18 cellular contexts compared by ENCODE assay signal in genomic region chr13:36673352-36673751, GRCh38. TPM values are rescaled to one million over a fixed set of nuclear protein-coding genes. Genes with fewer than 3 reads are reported as not detected.
A peak's percentile ranks its signal among the peaks of the same experiment; 100 is the strongest.
DNase-seq lines count a peak whose midpoint lies in the region; ATAC-seq and TF ChIP-seq lines count a peak whose summit lies in the region.
"Had no signal": no experiment of that assay in that cellular context is flagged by ENCODE, and none has a peak within 500 bp of the region (broad histone marks: within the 10 kb centered on the region; RNA-seq: fewer than 3 reads in every experiment).

No MANE protein-coding gene starts in this region.

- H3K4me2 ChIP-seq in hepatocyte: peak overlapping the region; percentile 95

- ATAC-seq in GM21825 (IDR thresholded peaks at IDR 0.05; ENCODE audit: unreplicated experiment): no peak
- ATAC-seq: T-helper 17 cell had no signal

- H4K20me1 ChIP-seq in hepatocyte (ENCODE audit: insufficient read depth, poor library complexity, severe bottlenecking): no peaks in the 10 kb centered on the region

- H3K4me1 ChIP-seq in HUES64 (ENCODE audit: insufficient read depth, low read length): peaks cover 4% of the 10 kb centered on the region; the same call in 1 of the 2 replicates
- peaks cover 3% of the 10 kb centered on the region for H3K4me1 ChIP-seq in hepatocyte (ENCODE audit: insufficient read depth)
- H3K4me1 ChIP-seq: right lobe of liver, upper lobe of right lung had no signal

- WGBS in HUES64: 65% methylated on average over 11 of the region's 11 CpGs
- 70% methylated on average over 11 of the region's 11 CpGs for WGBS in hepatocyte (ENCODE audit: low lambda C conversion rate, missing lambda C conversion rate)

- H3K36me3 Mint-ChIP-seq in osteocyte (ENCODE audit: unreplicated experiment): no peaks in the 10 kb centered on the region

- TF ChIP-seq CTCF in hepatocyte (IDR thresholded peaks at IDR 0.05; ENCODE audit: poor library complexity) (no peak), osteocyte (IDR thresholded peaks at IDR 0.05) (no peak)

- peaks cover 71% of the 10 kb centered on the region for H3K27me3 ChIP-seq in HUES64 (ENCODE audit: insufficient read depth, low read length)
- H3K27me3 ChIP-seq in hepatocyte: peaks cover 60% of the 10 kb centered on the region

- no peaks in the 10 kb centered on the region for H3K9me3 Mint-ChIP-seq in osteocyte (ENCODE audit: unreplicated experiment)
- H3K9me3 Mint-ChIP-seq: central memory CD8-positive, alpha-beta T cell had no signal

- H3K4me1 Mint-ChIP-seq in osteocyte (ENCODE audit: unreplicated experiment): peaks cover 7% of the 10 kb centered on the region
- H3K4me1 Mint-ChIP-seq: central memory CD8-positive, alpha-beta T cell had no signal

- H2AFZ ChIP-seq in hepatocyte: no peak overlapping the region

- peaks cover 65% of the 10 kb centered on the region for H3K27me3 Mint-ChIP-seq in osteocyte (ENCODE audit: unreplicated experiment)

- H3K4me3 Mint-ChIP-seq in osteocyte (ENCODE audit: unreplicated experiment): peak overlapping the region; percentile 50
- H3K4me3 Mint-ChIP-seq: central memory CD8-positive, alpha-beta T cell; T-helper 17 cell had no signal

- no peaks in the 10 kb centered on the region for H3K79me2 ChIP-seq in hepatocyte

- H3K27ac ChIP-seq in HUES64 (ENCODE audit: low read depth, low read length): no peak overlapping the region
- no peak overlapping the region for H3K27ac ChIP-seq in hepatocyte
- H3K27ac ChIP-seq: right lobe of liver, RWPE1, upper lobe of right lung had no signal

- H3K9me3 ChIP-seq in HUES64 (ENCODE audit: insufficient read depth, low read depth, low read length): no peaks in the 10 kb centered on the region
- H3K9me3 ChIP-seq in hepatocyte (ENCODE audit: low read depth): no peaks in the 10 kb centered on the region
- H3K9me3 ChIP-seq: right lobe of liver, upper lobe of right lung had no signal

- H3K4me3 ChIP-seq in HUES64 (ENCODE audit: low read length) (peak overlapping the region; percentile 62), hepatocyte (no peak overlapping the region)
- H3K4me3 ChIP-seq: right lobe of liver had no signal

- H3K9ac ChIP-seq in HUES64 (ENCODE audit: low read depth, low read length): no peak overlapping the region

- DNase-seq in Ammon's horn (ENCODE audit: low spot score) (peak; percentile 34), hepatocyte (ENCODE audit: low spot score) (no peak), osteocyte (ENCODE audit: extremely low spot score, unreplicated experiment) (no peak), activated gamma-delta T cell treated with Interleukin-2 at 50 U/mL for 16 hours (no peak), AG08396 (ENCODE audit: low spot score) (no peak), T-helper 1 cell (no peak)
- DNase-seq: NCI-H1694 treated with DMSO at 0.1 percent for 48 hours; right lobe of liver; stimulated activated CD4-positive, alpha-beta T cell treated with anti-CD3 and anti-CD28 coated beads, Interleukin-4, amount 100 ng/mL, for 1 hour; T-helper 17 cell had no signal

- H3K36me3 ChIP-seq in HUES64 (ENCODE audit: insufficient read depth, low read length): no peaks in the 10 kb centered on the region
- no peaks in the 10 kb centered on the region for H3K36me3 ChIP-seq in hepatocyte (replicated peaks; ENCODE audit: insufficient read depth, low read depth)
- H3K36me3 ChIP-seq: right lobe of liver, upper lobe of right lung had no signal

- no peaks in the 10 kb centered on the region for H3K9me2 ChIP-seq in hepatocyte (replicated peaks; ENCODE audit: insufficient read depth)

- H3K27ac Mint-ChIP-seq in osteocyte (ENCODE audit: unreplicated experiment): no peak overlapping the region
- H3K27ac Mint-ChIP-seq: activated naive CD4-positive, alpha-beta T cell treated with anti-CD3 and anti-CD28 coated beads, Interleukin-2, amount 50 U/mL, for 72 hours; T-helper 17 cell had no signal

RNA-seq across cellular contexts. Expression of gene SERTM1, which starts 0.5 kb away (rescaled TPM):
- polyA plus RNA-seq in HUES64 (2013, experiment 1 of 2): 1.3 TPM
- 1.2 TPM for polyA plus RNA-seq in HUES64 (2013, experiment 2 of 2)
- total RNA-seq in hepatocyte (0.56 TPM in 1 of 2 replicates, not detected in the other), osteocyte (not detected in 2 replicates)
- polyA plus RNA-seq in hepatocyte: 0.57 and 0.70 TPM in 2 replicates
- total RNA-seq: activated naive CD4-positive, alpha-beta T cell treated with anti-CD3 and anti-CD28 coated beads, Interleukin-2, amount 50 U/mL, for 72 hours; M059J; right lobe of liver; T-helper 17 cell had no signal
- polyA plus RNA-seq: BJ had no signal
